In the genomic region with DNA sequence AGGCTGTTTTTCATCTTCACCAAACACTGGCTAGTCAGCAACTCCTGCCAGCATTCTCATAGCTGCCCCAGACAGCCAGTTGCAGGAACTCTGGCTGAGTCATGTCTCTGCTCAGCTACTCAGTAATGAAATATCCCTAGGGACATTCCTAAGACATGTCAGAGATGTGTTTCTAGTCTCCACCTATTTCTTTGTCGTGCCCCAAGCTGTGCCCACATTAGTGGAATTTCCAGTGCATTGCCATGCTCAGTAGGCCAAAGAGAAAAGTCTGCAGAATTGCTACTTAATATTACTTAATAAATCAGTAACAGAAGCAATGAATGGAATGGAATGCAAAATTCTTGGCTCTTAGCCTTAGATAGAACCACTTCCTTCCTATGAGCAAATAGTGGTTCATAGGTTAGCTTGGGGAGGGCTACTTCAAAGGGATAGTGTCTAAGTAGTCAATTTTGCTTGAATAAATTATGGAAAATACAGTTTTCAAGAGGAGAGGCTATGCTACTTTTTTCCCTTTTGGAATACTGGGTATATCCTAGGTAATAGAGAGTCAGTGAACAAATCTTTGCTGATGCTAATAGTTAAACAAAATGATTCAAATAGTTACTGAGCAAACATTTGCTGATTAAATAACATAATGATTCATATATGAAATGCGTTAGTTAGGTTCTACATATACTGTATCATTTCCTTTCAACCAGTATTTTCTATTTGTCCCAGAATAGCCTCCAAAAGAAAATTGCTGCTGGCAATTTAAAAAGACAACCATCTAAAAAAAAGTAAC, we compare ENCODE assay signal across 1 cellular context.
TF ChIP-seq lines count a peak whose summit lies in the region.

No MANE protein-coding gene starts in this region.

TF ChIP-seq in endothelial cell of umbilical vein, 7 proteins besides CTCF, POLR2A, EP300 and RAD21 (continued from another document):
- TF ChIP-seq FOS (IDR thresholded peaks at IDR 0.05; ENCODE audit: borderline replicate concordance, insufficient read depth, low read length) (peak; percentile 90), POLR2AphosphoS5 (IDR thresholded peaks at IDR 0.05; ENCODE audit: insufficient read depth, low read depth, low read length) (peak; percentile 34), EZH2 (IDR thresholded peaks at IDR 0.05; ENCODE audit: borderline replicate concordance, low read depth, low read length, severe bottlenecking) (no peak), MYC (IDR thresholded peaks at IDR 0.05; ENCODE audit: low read depth, low read length) (no peak)
